In the genomic region with DNA sequence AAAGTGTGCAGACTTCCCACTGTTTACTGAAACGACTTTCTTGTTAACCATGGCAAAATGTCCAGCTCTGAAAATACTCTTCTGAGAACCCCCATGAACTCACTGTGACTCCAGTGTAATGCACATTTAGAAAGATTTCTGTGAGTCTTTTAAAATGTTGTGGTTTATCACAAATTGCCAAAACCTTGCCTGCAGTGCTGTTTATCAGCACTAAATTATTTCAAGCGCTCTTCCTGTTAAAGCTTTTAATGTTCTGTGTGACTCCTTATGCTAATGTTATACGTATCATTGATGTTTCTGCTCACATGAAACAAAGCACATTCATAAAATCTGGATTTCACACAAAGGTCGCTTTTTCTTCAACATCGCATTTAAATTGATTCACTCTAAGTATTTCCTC, we compare ENCODE assay signal across 17 cellular contexts.
"Had no signal": no experiment of that assay in that cellular context is flagged by ENCODE, and none has a peak within 500 bp of the region (broad histone marks: within the 10 kb centered on the region; RNA-seq: fewer than 3 reads in every experiment).

No MANE protein-coding gene starts in this region.

- H3K27ac Mint-ChIP-seq: activated CD8-positive, alpha-beta T cell treated with anti-CD3 and anti-CD28 coated beads, Interleukin-2, amount 10 ng/mL, durations not matched to agents 7 days and 5 days; activated naive CD8-positive, alpha-beta T cell; naive thymus-derived CD4-positive, alpha-beta T cell; stimulated activated effector memory CD8-positive, alpha-beta T cell treated with anti-CD3 and anti-CD28 coated beads, Interleukin-12 subunit alpha, Interleukin-12 subunit beta, amount 100 ng/mL, for 72 hours had no signal

- H3K36me3 ChIP-seq: cardiac muscle cell, left lung, neutrophil, thoracic aorta had no signal

- H3K27ac ChIP-seq: cardiac muscle cell, dorsolateral prefrontal cortex, left lung, neutrophil, parathyroid adenoma, thoracic aorta had no signal

- H3K36me3 Mint-ChIP-seq: activated naive CD8-positive, alpha-beta T cell; naive thymus-derived CD4-positive, alpha-beta T cell; stimulated activated effector memory CD8-positive, alpha-beta T cell treated with anti-CD3 and anti-CD28 coated beads, Interleukin-12 subunit alpha, Interleukin-12 subunit beta, amount 100 ng/mL, for 72 hours had no signal

- DNase-seq: activated CD4-positive, alpha-beta T cell treated with anti-CD3 and anti-CD28 coated beads for 4 hours; activated CD8-positive, alpha-beta memory T cell treated with anti-CD3 and anti-CD28 coated beads, Interleukin-2, amount 50 U/mL, for 4 hours; activated CD8-positive, alpha-beta T cell treated with anti-CD3 and anti-CD28 coated beads, Interleukin-2, amount 10 ng/mL, durations not matched to agents 7 days and 5 days; activated gamma-delta T cell; activated T-cell treated with anti-CD3 and anti-CD28 coated beads, Interleukin-2, amount 50 U/mL, for 48 hours; dorsolateral prefrontal cortex; hippocampal formation; left lung; mucosa of descending colon; naive thymus-derived CD4-positive, alpha-beta T cell; retina had no signal

- H3K27me3 ChIP-seq: cardiac muscle cell, left lung, neutrophil had no signal

- H3K9me3 ChIP-seq: neutrophil, thoracic aorta had no signal

- H3K4me1 Mint-ChIP-seq: naive thymus-derived CD4-positive, alpha-beta T cell; stimulated activated effector memory CD8-positive, alpha-beta T cell treated with anti-CD3 and anti-CD28 coated beads, Interleukin-12 subunit alpha, Interleukin-12 subunit beta, amount 100 ng/mL, for 72 hours had no signal

- H3K4me3 Mint-ChIP-seq: activated CD8-positive, alpha-beta T cell treated with anti-CD3 and anti-CD28 coated beads, Interleukin-2, amount 10 ng/mL, durations not matched to agents 7 days and 5 days; activated naive CD8-positive, alpha-beta T cell; naive thymus-derived CD4-positive, alpha-beta T cell; stimulated activated effector memory CD8-positive, alpha-beta T cell treated with anti-CD3 and anti-CD28 coated beads, Interleukin-12 subunit alpha, Interleukin-12 subunit beta, amount 100 ng/mL, for 72 hours had no signal

- H3K27me3 Mint-ChIP-seq: activated naive CD8-positive, alpha-beta T cell had no signal

- H3K4me3 ChIP-seq: cardiac muscle cell, dorsolateral prefrontal cortex, left lung, mucosa of descending colon, thoracic aorta had no signal

- H3K4me1 ChIP-seq: left lung, parathyroid adenoma had no signal
